Comparison of ENCODE assay signal across 1 cellular context in genomic region chr9:129319938-129320481, GRCh38.
TF ChIP-seq lines count a peak whose summit lies in the region.

No MANE protein-coding gene starts in this region.

TF ChIP-seq in SK-N-SH, 30 proteins besides CTCF, POLR2A, EP300 and RAD21 (continued from another document):
- TF ChIP-seq REST (IDR thresholded peaks at IDR 0.05; ENCODE audit: low read depth, low read length) (no peak), TEAD4 (IDR thresholded peaks at IDR 0.05; ENCODE audit: borderline replicate concordance, insufficient read depth) (no peak), TAF1 (IDR thresholded peaks at IDR 0.05; ENCODE audit: borderline replicate concordance, low read depth, low read length) (no peak)
